Comparison of ENCODE assay signal across 1 cellular context in the genomic region with DNA sequence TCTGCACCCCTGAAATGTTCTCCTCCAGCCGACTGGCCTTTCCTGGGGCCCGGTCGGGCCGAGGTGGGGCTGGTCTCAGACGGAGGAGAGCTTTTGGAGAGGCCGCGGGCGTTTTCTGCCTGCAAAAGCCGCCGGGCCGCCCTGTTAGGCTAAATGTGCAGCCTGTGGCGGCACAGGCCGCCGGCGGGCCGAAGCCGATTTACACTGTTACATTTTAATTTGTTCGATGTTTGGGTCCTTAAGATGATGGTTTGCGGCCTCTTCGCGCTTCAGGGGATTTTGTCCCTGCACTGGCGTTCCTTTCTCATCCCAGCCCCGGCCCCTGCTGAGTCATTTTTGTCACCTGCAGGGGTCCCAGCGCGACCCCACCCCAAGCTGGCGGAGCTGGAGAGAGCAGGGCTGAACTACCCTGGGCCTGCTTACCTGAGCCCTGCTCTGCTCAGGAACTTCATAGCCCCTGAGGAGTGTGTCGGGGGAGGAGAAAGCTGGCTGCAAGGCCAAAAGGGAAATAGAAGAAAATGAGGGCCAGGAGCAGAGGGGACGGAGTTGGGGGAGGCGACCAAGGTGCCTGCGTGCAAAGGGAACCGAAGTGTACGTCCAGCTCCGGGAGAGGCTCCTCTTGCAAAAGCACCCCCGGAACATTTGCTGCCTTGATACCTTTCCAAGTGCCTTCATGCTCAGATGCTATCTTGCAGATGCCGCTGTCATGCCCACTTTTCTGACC.
TF ChIP-seq lines count a peak whose summit lies in the region.

No MANE protein-coding gene starts in this region.

TF ChIP-seq in HEK293, 187 proteins besides CTCF, POLR2A, EP300 and RAD21 (continued from another document and continues in another):
- TF ChIP-seq, protein P1, sequence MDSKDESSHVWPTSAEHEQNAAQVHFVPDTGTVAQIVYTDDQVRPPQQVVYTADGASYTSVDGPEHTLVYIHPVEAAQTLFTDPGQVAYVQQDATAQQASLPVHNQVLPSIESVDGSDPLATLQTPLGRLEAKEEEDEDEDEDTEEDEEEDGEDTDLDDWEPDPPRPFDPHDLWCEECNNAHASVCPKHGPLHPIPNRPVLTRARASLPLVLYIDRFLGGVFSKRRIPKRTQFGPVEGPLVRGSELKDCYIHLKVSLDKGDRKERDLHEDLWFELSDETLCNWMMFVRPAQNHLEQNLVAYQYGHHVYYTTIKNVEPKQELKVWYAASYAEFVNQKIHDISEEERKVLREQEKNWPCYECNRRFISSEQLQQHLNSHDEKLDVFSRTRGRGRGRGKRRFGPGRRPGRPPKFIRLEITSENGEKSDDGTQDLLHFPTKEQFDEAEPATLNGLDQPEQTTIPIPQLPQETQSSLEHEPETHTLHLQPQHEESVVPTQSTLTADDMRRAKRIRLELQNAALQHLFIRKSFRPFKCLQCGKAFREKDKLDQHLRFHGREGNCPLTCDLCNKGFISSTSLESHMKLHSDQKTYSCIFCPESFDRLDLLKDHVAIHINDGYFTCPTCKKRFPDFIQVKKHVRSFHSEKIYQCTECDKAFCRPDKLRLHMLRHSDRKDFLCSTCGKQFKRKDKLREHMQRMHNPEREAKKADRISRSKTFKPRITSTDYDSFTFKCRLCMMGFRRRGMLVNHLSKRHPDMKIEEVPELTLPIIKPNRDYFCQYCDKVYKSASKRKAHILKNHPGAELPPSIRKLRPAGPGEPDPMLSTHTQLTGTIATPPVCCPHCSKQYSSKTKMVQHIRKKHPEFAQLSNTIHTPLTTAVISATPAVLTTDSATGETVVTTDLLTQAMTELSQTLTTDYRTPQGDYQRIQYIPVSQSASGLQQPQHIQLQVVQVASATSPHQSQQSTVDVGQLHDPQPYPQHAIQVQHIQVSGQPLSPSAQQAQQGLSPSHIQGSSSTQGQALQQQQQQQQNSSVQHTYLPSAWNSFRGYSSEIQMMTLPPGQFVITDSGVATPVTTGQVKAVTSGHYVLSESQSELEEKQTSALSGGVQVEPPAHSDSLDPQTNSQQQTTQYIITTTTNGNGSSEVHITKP (tag by site-specific recombination; IDR thresholded peaks at IDR 0.05) = peak; percentile 80
- TF ChIP-seq ZNF169 (tag by site-specific recombination; IDR thresholded peaks at IDR 0.05) = no peak
- peak; percentile 43; the same call in 1 of the 2 replicates for TF ChIP-seq ZBTB48 (tag by site-specific recombination; IDR thresholded peaks at IDR 0.05)
- peak; percentile 41 for TF ChIP-seq ZXDB (tag by site-specific recombination; IDR thresholded peaks at IDR 0.05)
- TF ChIP-seq GLIS2 (tag by site-specific recombination; IDR thresholded peaks at IDR 0.05) = 0 out of 2 replicates have a peak, but pooled peaks have one; percentile 47
- TF ChIP-seq ZBTB8A (tag by site-specific recombination; IDR thresholded peaks at IDR 0.05) = peak; percentile 41; the same call in 1 of the 2 replicates
- TF ChIP-seq ZNF677 (tag by site-specific recombination; IDR thresholded peaks at IDR 0.05) = no peak
- no peak for TF ChIP-seq ZNF302 (tag by site-specific recombination; IDR thresholded peaks at IDR 0.05; ENCODE audit: low read depth)
- no peak for TF ChIP-seq ZNF223 (tag by site-specific recombination; IDR thresholded peaks at IDR 0.05)
- TF ChIP-seq ZNF311 (tag by site-specific recombination; IDR thresholded peaks at IDR 0.05; ENCODE audit: borderline replicate concordance) = no peak
- no peak for TF ChIP-seq ZNF610 (tag by site-specific recombination; IDR thresholded peaks at IDR 0.05; ENCODE audit: borderline replicate concordance)
- TF ChIP-seq ZNF791 (tag by site-specific recombination; IDR thresholded peaks at IDR 0.05) = no peak
- no peak for TF ChIP-seq ZNF792 (tag by site-specific recombination; IDR thresholded peaks at IDR 0.05)
- no peak for TF ChIP-seq ZNF366 (tag by site-specific recombination; conservative IDR thresholded peaks at IDR 0.05)
- 0 out of 2 replicates have a peak, but pooled peaks have one; percentile 9 for TF ChIP-seq ZNF777 (tag by site-specific recombination; IDR thresholded peaks at IDR 0.05; ENCODE audit: borderline replicate concordance)
- no peak for TF ChIP-seq ZBTB17 (tag by site-specific recombination; IDR thresholded peaks at IDR 0.05)
- TF ChIP-seq ZNF426 (tag by site-specific recombination; IDR thresholded peaks at IDR 0.05) = no peak
- TF ChIP-seq, protein P2, sequence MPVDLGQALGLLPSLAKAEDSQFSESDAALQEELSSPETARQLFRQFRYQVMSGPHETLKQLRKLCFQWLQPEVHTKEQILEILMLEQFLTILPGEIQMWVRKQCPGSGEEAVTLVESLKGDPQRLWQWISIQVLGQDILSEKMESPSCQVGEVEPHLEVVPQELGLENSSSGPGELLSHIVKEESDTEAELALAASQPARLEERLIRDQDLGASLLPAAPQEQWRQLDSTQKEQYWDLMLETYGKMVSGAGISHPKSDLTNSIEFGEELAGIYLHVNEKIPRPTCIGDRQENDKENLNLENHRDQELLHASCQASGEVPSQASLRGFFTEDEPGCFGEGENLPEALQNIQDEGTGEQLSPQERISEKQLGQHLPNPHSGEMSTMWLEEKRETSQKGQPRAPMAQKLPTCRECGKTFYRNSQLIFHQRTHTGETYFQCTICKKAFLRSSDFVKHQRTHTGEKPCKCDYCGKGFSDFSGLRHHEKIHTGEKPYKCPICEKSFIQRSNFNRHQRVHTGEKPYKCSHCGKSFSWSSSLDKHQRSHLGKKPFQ (tag by site-specific recombination; IDR thresholded peaks at IDR 0.05) = no peak
- TF ChIP-seq, protein P3, sequence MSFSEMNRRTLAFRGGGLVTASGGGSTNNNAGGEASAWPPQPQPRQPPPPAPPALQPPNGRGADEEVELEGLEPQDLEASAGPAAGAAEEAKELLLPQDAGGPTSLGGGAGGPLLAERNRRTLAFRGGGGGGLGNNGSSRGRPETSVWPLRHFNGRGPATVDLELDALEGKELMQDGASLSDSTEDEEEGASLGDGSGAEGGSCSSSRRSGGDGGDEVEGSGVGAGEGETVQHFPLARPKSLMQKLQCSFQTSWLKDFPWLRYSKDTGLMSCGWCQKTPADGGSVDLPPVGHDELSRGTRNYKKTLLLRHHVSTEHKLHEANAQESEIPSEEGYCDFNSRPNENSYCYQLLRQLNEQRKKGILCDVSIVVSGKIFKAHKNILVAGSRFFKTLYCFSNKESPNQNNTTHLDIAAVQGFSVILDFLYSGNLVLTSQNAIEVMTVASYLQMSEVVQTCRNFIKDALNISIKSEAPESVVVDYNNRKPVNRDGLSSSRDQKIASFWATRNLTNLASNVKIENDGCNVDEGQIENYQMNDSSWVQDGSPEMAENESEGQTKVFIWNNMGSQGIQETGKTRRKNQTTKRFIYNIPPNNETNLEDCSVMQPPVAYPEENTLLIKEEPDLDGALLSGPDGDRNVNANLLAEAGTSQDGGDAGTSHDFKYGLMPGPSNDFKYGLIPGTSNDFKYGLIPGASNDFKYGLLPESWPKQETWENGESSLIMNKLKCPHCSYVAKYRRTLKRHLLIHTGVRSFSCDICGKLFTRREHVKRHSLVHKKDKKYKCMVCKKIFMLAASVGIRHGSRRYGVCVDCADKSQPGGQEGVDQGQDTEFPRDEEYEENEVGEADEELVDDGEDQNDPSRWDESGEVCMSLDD (tag by site-specific recombination; IDR thresholded peaks at IDR 0.05) = 0 out of 2 replicates have a peak, but pooled peaks have one; percentile 2
- TF ChIP-seq ZNF670 (tag by site-specific recombination; IDR thresholded peaks at IDR 0.05; ENCODE audit: low read depth) = no peak
- 0 out of 2 replicates have a peak, but pooled peaks have one; percentile 20 for TF ChIP-seq ZIC2 (tag by site-specific recombination; IDR thresholded peaks at IDR 0.05)
- no peak for TF ChIP-seq ZNF558 (tag by site-specific recombination; IDR thresholded peaks at IDR 0.05)
- TF ChIP-seq, protein P4, sequence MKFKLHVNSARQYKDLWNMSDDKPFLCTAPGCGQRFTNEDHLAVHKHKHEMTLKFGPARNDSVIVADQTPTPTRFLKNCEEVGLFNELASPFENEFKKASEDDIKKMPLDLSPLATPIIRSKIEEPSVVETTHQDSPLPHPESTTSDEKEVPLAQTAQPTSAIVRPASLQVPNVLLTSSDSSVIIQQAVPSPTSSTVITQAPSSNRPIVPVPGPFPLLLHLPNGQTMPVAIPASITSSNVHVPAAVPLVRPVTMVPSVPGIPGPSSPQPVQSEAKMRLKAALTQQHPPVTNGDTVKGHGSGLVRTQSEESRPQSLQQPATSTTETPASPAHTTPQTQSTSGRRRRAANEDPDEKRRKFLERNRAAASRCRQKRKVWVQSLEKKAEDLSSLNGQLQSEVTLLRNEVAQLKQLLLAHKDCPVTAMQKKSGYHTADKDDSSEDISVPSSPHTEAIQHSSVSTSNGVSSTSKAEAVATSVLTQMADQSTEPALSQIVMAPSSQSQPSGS (tag by site-specific recombination; IDR thresholded peaks at IDR 0.05; ENCODE audit: low read depth) = no peak
- TF ChIP-seq, protein P5, sequence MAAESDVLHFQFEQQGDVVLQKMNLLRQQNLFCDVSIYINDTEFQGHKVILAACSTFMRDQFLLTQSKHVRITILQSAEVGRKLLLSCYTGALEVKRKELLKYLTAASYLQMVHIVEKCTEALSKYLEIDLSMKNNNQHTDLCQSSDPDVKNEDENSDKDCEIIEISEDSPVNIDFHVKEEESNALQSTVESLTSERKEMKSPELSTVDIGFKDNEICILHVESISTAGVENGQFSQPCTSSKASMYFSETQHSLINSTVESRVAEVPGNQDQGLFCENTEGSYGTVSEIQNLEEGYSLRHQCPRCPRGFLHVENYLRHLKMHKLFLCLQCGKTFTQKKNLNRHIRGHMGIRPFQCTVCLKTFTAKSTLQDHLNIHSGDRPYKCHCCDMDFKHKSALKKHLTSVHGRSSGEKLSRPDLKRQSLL (tag by site-specific recombination; IDR thresholded peaks at IDR 0.05) = no peak
- TF ChIP-seq ZNF707 (tag by site-specific recombination; IDR thresholded peaks at IDR 0.05) = no peak
- TF ChIP-seq PRDM1 (tag by site-specific recombination; IDR thresholded peaks at IDR 0.05) = 0 out of 2 replicates have a peak, but pooled peaks have one; percentile 13
- TF ChIP-seq OSR2 (tag by site-specific recombination; IDR thresholded peaks at IDR 0.05) = no peak
- TF ChIP-seq, protein P6, sequence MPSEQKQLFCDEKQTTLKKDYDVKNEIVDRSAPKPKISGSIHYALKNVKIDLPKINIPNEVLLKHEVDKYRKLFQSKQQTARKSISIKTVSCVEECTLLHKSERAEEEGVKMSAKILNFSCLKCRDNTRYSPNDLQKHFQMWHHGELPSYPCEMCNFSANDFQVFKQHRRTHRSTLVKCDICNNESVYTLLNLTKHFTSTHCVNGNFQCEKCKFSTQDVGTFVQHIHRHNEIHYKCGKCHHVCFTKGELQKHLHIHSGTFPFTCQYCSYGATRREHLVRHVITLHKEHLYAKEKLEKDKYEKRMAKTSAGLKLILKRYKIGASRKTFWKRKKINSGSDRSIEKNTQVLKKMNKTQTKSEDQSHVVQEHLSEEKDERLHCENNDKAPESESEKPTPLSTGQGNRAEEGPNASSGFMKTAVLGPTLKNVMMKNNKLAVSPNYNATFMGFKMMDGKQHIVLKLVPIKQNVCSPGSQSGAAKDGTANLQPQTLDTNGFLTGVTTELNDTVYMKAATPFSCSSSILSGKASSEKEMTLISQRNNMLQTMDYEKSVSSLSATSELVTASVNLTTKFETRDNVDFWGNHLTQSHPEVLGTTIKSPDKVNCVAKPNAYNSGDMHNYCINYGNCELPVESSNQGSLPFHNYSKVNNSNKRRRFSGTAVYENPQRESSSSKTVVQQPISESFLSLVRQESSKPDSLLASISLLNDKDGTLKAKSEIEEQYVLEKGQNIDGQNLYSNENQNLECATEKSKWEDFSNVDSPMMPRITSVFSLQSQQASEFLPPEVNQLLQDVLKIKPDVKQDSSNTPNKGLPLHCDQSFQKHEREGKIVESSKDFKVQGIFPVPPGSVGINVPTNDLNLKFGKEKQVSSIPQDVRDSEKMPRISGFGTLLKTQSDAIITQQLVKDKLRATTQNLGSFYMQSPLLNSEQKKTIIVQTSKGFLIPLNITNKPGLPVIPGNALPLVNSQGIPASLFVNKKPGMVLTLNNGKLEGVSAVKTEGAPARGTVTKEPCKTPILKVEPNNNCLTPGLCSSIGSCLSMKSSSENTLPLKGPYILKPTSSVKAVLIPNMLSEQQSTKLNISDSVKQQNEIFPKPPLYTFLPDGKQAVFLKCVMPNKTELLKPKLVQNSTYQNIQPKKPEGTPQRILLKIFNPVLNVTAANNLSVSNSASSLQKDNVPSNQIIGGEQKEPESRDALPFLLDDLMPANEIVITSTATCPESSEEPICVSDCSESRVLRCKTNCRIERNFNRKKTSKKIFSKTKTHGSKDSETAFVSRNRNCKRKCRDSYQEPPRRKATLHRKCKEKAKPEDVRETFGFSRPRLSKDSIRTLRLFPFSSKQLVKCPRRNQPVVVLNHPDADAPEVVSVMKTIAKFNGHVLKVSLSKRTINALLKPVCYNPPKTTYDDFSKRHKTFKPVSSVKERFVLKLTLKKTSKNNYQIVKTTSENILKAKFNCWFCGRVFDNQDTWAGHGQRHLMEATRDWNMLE (tag by site-specific recombination; conservative IDR thresholded peaks at IDR 0.05; ENCODE audit: low read depth) = no peak
- TF ChIP-seq ZNF324 (tag by site-specific recombination; IDR thresholded peaks at IDR 0.05) = no peak
- TF ChIP-seq ZNF843 (tag by site-specific recombination; IDR thresholded peaks at IDR 0.05) = no peak
- TF ChIP-seq KLF16 (tag by site-specific recombination; IDR thresholded peaks at IDR 0.05) = no peak
- TF ChIP-seq, protein P7, sequence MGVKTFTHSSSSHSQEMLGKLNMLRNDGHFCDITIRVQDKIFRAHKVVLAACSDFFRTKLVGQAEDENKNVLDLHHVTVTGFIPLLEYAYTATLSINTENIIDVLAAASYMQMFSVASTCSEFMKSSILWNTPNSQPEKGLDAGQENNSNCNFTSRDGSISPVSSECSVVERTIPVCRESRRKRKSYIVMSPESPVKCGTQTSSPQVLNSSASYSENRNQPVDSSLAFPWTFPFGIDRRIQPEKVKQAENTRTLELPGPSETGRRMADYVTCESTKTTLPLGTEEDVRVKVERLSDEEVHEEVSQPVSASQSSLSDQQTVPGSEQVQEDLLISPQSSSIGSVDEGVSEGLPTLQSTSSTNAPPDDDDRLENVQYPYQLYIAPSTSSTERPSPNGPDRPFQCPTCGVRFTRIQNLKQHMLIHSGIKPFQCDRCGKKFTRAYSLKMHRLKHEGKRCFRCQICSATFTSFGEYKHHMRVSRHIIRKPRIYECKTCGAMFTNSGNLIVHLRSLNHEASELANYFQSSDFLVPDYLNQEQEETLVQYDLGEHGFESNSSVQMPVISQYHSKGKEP (tag by site-specific recombination; IDR thresholded peaks at IDR 0.05) = no peak
- 0 out of 2 replicates have a peak, but pooled peaks have one; percentile 12 for TF ChIP-seq ZNF10 (tag by site-specific recombination; IDR thresholded peaks at IDR 0.05)
- TF ChIP-seq, protein P8, sequence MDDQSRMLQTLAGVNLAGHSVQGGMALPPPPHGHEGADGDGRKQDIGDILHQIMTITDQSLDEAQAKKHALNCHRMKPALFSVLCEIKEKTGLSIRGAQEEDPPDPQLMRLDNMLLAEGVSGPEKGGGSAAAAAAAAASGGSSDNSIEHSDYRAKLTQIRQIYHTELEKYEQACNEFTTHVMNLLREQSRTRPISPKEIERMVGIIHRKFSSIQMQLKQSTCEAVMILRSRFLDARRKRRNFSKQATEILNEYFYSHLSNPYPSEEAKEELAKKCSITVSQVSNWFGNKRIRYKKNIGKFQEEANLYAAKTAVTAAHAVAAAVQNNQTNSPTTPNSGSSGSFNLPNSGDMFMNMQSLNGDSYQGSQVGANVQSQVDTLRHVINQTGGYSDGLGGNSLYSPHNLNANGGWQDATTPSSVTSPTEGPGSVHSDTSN (CRISPR knock-in tag; IDR thresholded peaks at IDR 0.05) = no peak
